In the genomic region with DNA sequence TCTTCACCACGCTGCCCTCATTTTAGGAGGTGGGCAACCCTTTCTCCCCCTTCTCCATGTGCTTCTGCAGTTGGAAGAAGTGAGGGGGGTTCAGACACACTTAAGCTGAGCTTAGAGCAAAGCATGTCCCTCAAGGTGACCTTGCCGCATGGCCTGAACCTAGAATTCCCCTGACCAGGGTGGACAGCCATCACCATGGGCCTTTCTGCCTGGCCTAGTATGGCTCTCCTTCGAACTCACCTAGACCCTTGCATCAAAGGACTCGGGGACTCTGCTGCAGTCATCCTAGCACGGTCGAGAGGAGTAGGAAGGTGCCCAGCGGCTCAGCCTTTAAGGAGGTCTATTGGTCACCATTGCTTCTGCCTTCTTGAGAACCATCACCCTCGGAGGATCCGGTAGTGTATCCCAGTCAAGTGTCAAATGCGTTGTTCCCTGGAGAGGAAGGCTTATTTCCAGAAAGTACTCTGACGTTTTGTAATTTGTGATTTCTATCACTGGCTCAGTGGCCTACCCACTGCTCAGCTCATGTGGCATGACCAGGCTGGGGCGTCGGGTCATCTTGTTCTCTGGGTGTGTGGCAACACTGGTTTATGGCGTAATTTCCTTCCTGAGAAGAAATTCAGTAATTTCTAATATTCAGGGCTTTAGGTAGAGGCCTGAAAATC, we compare ENCODE assay signal across 3 cellular contexts.
A peak's percentile ranks its signal among the peaks of the same experiment; 100 is the strongest.
TF ChIP-seq lines count a peak whose summit lies in the region.

A gene (minus strand): TSS at position 424 of the 665 bp plus-strand sequence. CDS start 62,576 bp downstream, outside the sequence.

TF ChIP-seq in liver, 16 proteins besides CTCF, POLR2A, EP300 and RAD21:
- TF ChIP-seq HNF4G (IDR thresholded peaks at IDR 0.05) (no peak), GABPA (IDR thresholded peaks at IDR 0.05 in 1 of 2, conservative IDR thresholded peaks at IDR 0.05 in 1 of 2) (peak in 1 of 2 donors; percentile 63), YY1 (IDR thresholded peaks at IDR 0.05) (peak; percentile 76), JUND (IDR thresholded peaks at IDR 0.05) (peak in 1 of 2 donors; percentile 68), SP1 (IDR thresholded peaks at IDR 0.05) (peak; percentile 57), FOXA1 (IDR thresholded peaks at IDR 0.05) (no peak), HNF4A (conservative IDR thresholded peaks at IDR 0.05) (peak; percentile 39 to 79), EGR1 (IDR thresholded peaks at IDR 0.05; ENCODE audit: low read depth in 2 of 2) (peak in 1 of 2 donors; percentile 50), NR2F2 (IDR thresholded peaks at IDR 0.05) (no peak), RXRA (IDR thresholded peaks at IDR 0.05) (peak; percentile 47 to 87), FOXA2 (IDR thresholded peaks at IDR 0.05) (no peak), TAF1 (conservative IDR thresholded peaks at IDR 0.05) (no peak)
- TF ChIP-seq, protein P1, sequence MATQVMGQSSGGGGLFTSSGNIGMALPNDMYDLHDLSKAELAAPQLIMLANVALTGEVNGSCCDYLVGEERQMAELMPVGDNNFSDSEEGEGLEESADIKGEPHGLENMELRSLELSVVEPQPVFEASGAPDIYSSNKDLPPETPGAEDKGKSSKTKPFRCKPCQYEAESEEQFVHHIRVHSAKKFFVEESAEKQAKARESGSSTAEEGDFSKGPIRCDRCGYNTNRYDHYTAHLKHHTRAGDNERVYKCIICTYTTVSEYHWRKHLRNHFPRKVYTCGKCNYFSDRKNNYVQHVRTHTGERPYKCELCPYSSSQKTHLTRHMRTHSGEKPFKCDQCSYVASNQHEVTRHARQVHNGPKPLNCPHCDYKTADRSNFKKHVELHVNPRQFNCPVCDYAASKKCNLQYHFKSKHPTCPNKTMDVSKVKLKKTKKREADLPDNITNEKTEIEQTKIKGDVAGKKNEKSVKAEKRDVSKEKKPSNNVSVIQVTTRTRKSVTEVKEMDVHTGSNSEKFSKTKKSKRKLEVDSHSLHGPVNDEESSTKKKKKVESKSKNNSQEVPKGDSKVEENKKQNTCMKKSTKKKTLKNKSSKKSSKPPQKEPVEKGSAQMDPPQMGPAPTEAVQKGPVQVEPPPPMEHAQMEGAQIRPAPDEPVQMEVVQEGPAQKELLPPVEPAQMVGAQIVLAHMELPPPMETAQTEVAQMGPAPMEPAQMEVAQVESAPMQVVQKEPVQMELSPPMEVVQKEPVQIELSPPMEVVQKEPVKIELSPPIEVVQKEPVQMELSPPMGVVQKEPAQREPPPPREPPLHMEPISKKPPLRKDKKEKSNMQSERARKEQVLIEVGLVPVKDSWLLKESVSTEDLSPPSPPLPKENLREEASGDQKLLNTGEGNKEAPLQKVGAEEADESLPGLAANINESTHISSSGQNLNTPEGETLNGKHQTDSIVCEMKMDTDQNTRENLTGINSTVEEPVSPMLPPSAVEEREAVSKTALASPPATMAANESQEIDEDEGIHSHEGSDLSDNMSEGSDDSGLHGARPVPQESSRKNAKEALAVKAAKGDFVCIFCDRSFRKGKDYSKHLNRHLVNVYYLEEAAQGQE (IDR thresholded peaks at IDR 0.05) = peak; percentile 28
- TF ChIP-seq, protein P2, sequence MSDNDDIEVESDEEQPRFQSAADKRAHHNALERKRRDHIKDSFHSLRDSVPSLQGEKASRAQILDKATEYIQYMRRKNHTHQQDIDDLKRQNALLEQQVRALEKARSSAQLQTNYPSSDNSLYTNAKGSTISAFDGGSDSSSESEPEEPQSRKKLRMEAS (IDR thresholded peaks at IDR 0.05) = peak; percentile 87
- TF ChIP-seq, protein P3, sequence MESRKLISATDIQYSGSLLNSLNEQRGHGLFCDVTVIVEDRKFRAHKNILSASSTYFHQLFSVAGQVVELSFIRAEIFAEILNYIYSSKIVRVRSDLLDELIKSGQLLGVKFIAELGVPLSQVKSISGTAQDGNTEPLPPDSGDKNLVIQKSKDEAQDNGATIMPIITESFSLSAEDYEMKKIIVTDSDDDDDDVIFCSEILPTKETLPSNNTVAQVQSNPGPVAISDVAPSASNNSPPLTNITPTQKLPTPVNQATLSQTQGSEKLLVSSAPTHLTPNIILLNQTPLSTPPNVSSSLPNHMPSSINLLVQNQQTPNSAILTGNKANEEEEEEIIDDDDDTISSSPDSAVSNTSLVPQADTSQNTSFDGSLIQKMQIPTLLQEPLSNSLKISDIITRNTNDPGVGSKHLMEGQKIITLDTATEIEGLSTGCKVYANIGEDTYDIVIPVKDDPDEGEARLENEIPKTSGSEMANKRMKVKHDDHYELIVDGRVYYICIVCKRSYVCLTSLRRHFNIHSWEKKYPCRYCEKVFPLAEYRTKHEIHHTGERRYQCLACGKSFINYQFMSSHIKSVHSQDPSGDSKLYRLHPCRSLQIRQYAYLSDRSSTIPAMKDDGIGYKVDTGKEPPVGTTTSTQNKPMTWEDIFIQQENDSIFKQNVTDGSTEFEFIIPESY (IDR thresholded peaks at IDR 0.05) = no peak
- TF ChIP-seq, protein P4, sequence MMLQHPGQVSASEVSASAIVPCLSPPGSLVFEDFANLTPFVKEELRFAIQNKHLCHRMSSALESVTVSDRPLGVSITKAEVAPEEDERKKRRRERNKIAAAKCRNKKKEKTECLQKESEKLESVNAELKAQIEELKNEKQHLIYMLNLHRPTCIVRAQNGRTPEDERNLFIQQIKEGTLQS (IDR thresholded peaks at IDR 0.05) = no peak

TF ChIP-seq in HepG2, 621 proteins besides CTCF, POLR2A, EP300 and RAD21:
- TF ChIP-seq, protein P5, sequence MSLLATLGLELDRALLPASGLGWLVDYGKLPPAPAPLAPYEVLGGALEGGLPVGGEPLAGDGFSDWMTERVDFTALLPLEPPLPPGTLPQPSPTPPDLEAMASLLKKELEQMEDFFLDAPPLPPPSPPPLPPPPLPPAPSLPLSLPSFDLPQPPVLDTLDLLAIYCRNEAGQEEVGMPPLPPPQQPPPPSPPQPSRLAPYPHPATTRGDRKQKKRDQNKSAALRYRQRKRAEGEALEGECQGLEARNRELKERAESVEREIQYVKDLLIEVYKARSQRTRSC (CRISPR knock-in tag; IDR thresholded peaks at IDR 0.05; ENCODE audit: low read depth) = no peak
- TF ChIP-seq TBX3 (IDR thresholded peaks at IDR 0.05; ENCODE audit: borderline replicate concordance) (no peak), ZSCAN25 (CRISPR knock-in tag; IDR thresholded peaks at IDR 0.05) (no peak)

TF ChIP-seq in GM12891, 5 proteins besides CTCF, POLR2A, EP300 and RAD21:
- TF ChIP-seq TAF1 (IDR thresholded peaks at IDR 0.05; ENCODE audit: low read depth, low read length) = no peak
- no peak for TF ChIP-seq POU2F2 (IDR thresholded peaks at IDR 0.05; ENCODE audit: low read depth, low read length)
- no peak for TF ChIP-seq POLR2AphosphoS5 (IDR thresholded peaks at IDR 0.05; ENCODE audit: low read depth, low read length)
- no peak for TF ChIP-seq PAX5 (IDR thresholded peaks at IDR 0.05; ENCODE audit: insufficient read depth, low read length, severe bottlenecking)
- no peak for TF ChIP-seq SPI1 (IDR thresholded peaks at IDR 0.05; ENCODE audit: low read depth, low read length)
